In the genomic region with DNA sequence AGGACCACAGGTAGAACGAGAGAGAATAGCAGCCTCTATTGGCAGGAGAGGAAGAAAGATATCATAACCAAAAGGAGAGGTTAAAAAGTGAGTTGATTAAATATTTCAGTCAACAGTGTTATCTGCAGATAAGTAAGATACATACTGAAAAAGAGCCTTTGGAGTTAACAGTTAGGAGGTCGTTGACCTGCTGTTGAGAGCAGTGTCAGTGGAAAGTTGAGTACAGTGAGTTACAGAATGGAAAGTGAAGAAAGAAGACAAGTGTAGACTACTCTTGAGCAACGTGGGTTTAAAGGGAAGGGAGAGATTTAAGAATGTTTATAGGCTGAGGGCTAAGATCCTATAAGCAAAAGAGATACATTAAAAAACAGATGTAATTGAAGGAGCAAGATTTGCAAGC, we compare ENCODE assay signal across 22 cellular contexts. TPM values are rescaled to one million over a fixed set of nuclear protein-coding genes. Genes with fewer than 3 reads are reported as not detected.
"Had no signal": no experiment of that assay in that cellular context is flagged by ENCODE, and none has a peak within 500 bp of the region (broad histone marks: within the 10 kb centered on the region; RNA-seq: fewer than 3 reads in every experiment).

No MANE protein-coding gene starts in this region.

- H3K27me3 Mint-ChIP-seq: activated CD4-positive, alpha-beta memory T cell treated with anti-CD3 and anti-CD28 coated beads for 36 hours; naive B cell; progenitor cell of endocrine pancreas had no signal

- H3K4me1 ChIP-seq: testis, upper lobe of left lung had no signal

- H3K27ac Mint-ChIP-seq: activated CD4-positive, alpha-beta memory T cell treated with anti-CD3 and anti-CD28 coated beads for 36 hours; progenitor cell of endocrine pancreas had no signal

- ATAC-seq: right cardiac atrium had no signal

- DNase-seq: activated CD4-positive, alpha-beta memory T cell treated with anti-CD3 and anti-CD28 coated beads for 36 hours; activated CD4-positive, alpha-beta T cell treated with anti-CD3 and anti-CD28 coated beads for 1 hour; activated naive CD4-positive, alpha-beta T cell treated with Interleukin-2 at 50 U/mL for 16 hours; activated T-cell treated with anti-CD3 and anti-CD28 coated beads, Interleukin-2, amount 50 U/mL, for 48 hours; islet precursor cell; mammary epithelial cell; naive B cell; nucleus accumbens; right cardiac atrium; small intestine; stimulated activated CD4-positive, alpha-beta T cell treated with anti-CD3 and anti-CD28 coated beads, Interleukin-4, amount 100 ng/mL, for 24 hours; stomach; T-helper 9 cell; testis had no signal

- H3K27ac ChIP-seq: stomach, testis, upper lobe of left lung, VCaP had no signal

- H3K4me3 ChIP-seq: SK-N-MC, stomach, testis, upper lobe of left lung had no signal

- H3K9me3 Mint-ChIP-seq: activated CD4-positive, alpha-beta memory T cell treated with anti-CD3 and anti-CD28 coated beads for 36 hours; naive B cell had no signal

- H3K27me3 ChIP-seq: stomach, testis, upper lobe of left lung had no signal

- H3K4me3 Mint-ChIP-seq: activated CD4-positive, alpha-beta memory T cell treated with anti-CD3 and anti-CD28 coated beads for 36 hours had no signal

RNA-seq across cellular contexts. Expression of a gene that starts 30.2 kb away (rescaled TPM):
- total RNA-seq: astrocyte, mammary epithelial cell, mononuclear cell, right cardiac atrium, stomach had no signal
- polyA plus RNA-seq: esophagus, right cardiac atrium had no signal

RNA-seq across cellular contexts. Expression of a gene that starts 49.5 kb away (rescaled TPM):
- total RNA-seq: astrocyte, stomach, upper lobe of left lung had no signal
- polyA plus RNA-seq: adipose tissue, mammary epithelial cell had no signal
